Comparison of ENCODE assay signal across 9 cellular contexts in the genomic region with DNA sequence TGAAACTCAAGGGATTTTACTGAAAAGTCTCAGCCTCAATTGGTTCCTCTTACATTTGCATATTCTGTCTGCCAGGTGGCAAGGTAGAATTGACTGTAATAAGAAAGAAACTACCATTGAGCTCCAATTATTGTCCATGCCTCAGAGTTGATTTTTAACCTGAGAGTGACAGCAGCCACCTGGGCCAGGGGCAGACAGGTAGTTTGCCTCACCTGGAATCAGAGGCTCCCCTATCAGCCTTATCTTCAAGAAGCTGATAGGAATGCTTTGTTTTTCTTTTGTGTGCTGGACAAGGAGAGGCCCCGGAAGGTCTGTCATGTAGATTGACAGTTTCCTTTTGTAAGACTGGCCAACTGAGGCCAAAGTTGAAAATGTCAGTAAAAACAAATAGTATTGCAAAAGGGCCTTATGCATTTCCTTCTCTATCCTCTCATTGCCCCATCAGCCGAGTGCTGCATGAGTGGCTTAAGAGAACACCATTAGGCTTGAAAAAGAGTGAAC. TPM values are rescaled to one million over a fixed set of nuclear protein-coding genes. Genes with fewer than 3 reads are reported as not detected.
DNase-seq lines count a peak whose midpoint lies in the region; ATAC-seq, FAIRE-seq and TF ChIP-seq lines count a peak whose summit lies in the region.
"Had no signal": no experiment of that assay in that cellular context is flagged by ENCODE, and none has a peak within 500 bp of the region (broad histone marks: within the 10 kb centered on the region; RNA-seq: fewer than 3 reads in every experiment).

No MANE protein-coding gene starts in this region.

- CTCF ChIA-PET in PC-3 (lab: Charles Lee), result no interaction called here

- TF ChIP-seq CTCF in GM06990 (IDR thresholded peaks at IDR 0.05; ENCODE audit: insufficient read depth, low read length, poor library complexity, severe bottlenecking), result no peak
- TF ChIP-seq CTCF in PC-3 (conservative IDR thresholded peaks at IDR 0.05; ENCODE audit: low read depth, low read length), result no peak
- no peak for TF ChIP-seq CTCF in left lung (IDR thresholded peaks at IDR 0.05)

- no TSS peak for BruUV-seq in PC-3 (replicated peaks; lab: Mats Ljungman, UMichigan)

- H3K9ac ChIP-seq in PC-3 (ENCODE audit: low read length), result no peak overlapping the region

- DNase-seq in GM06990 (ENCODE audit: extremely low read depth, insufficient read length), result peak; percentile 41
- peak; percentile 35 for DNase-seq in PC-3
- peak in 1 of 2 donors; percentile 52 for DNase-seq in left lung
- DNase-seq in kidney glomerular epithelial cell (lab: John Stamatoyannopoulos, UW), result no peak
- DNase-seq in urothelium cell line (ENCODE audit: low spot score), result no peak
- no peak for DNase-seq in pons (ENCODE audit: low spot score)
- no peak for DNase-seq in effector CD4-positive, alpha-beta T cell

- H3K4me2 ChIP-seq in PC-3 (ENCODE audit: low read length), result peak overlapping the region; percentile 32

- intact Hi-C loops in PC-3 (cut with micrococcal nuclease) (no loop called here), left lung (cut with DNase I) (no loop called here)

- POLR2A ChIA-PET in PC-3 (lab: Charles Lee; ENCODE audit: unreplicated experiment), result no interaction called here

- peaks cover 4% of the 10 kb centered on the region for H3F3A ChIP-seq in PC-3 (ENCODE audit: low read length, unreplicated experiment)

- H3K4me1 ChIP-seq in PC-3 (ENCODE audit: insufficient read depth, low read length) (peaks cover 43% of the 10 kb centered on the region), left lung (peaks cover 41 to 92% of the 10 kb centered on the region in 2 donors)

- no peaks in the 10 kb centered on the region for H3K9me2 ChIP-seq in PC-3 (replicated peaks; ENCODE audit: low read length)

- H4K20me1 ChIP-seq in PC-3 (ENCODE audit: low read length), result peaks cover 24% of the 10 kb centered on the region

- H3K27me3 ChIP-seq in GM06990 (replicated peaks; ENCODE audit: control insufficient read depth, insufficient read depth, low read length) (no peaks in the 10 kb centered on the region), PC-3 (ENCODE audit: low read length) (no peaks in the 10 kb centered on the region), left lung (no peaks in the 10 kb centered on the region)

- H3K36me3 ChIP-seq in GM06990 (ENCODE audit: control insufficient read depth, insufficient read depth, low read length) (peaks cover 20% of the 10 kb centered on the region), PC-3 (ENCODE audit: low read depth, low read length) (peaks cover 64% of the 10 kb centered on the region), left lung (peaks cover 4 to 19% of the 10 kb centered on the region in 2 donors)

- H3K79me2 ChIP-seq in PC-3 (ENCODE audit: low read length), result peaks cover 92% of the 10 kb centered on the region

- H3K9me3 ChIP-seq in PC-3 (ENCODE audit: low read length) (no peaks in the 10 kb centered on the region), left lung (no peaks in the 10 kb centered on the region)

- no peak for FAIRE-seq in urothelium cell line (lab: Jason Lieb, UNC)
- FAIRE-seq: colon had no signal

- no peak overlapping the region; the same call in 1 of the 2 replicates for H3K4me3 ChIP-seq in GM06990 (replicated peaks; ENCODE audit: low read depth, low read length)
- no peak overlapping the region for H3K4me3 ChIP-seq in PC-3 (ENCODE audit: low read length)
- no peak overlapping the region for H3K4me3 ChIP-seq in left lung

- ATAC-seq in GM21786 (IDR thresholded peaks at IDR 0.05; ENCODE audit: unreplicated experiment), result peak; percentile 41
- ATAC-seq in PC-3, result no peak
- ATAC-seq in left lung, result peak; percentile 76

- H2AFZ ChIP-seq in PC-3 (ENCODE audit: low read length), result no peak overlapping the region

- H3K27ac ChIP-seq in PC-3 (ENCODE audit: low read length) (peak overlapping the region; percentile 39), left lung (peak overlapping the region; percentile 58 to 83)

RNA-seq across cellular contexts. Expression of gene CD44, which starts 34.1 kb away (rescaled TPM):
- 181 and 241 TPM in 2 replicates for total RNA-seq in PC-3 (2014; rRNA removed)
- total RNA-seq in left lung, result 100 to 1,000 TPM; 479 to 693 TPM

Comparison
In these comparisons a context has a peak if more than half of its experiments do, and no peak if none do; other contexts are left out.
1. DNase-seq: peak in GM06990 (single experiment) and PC-3 (single experiment); none in kidney glomerular epithelial cell (single experiment), urothelium cell line (single experiment), pons (single experiment) and effector CD4-positive, alpha-beta T cell (single experiment).